1 cellular context compared by ENCODE assay signal in the genomic region with DNA sequence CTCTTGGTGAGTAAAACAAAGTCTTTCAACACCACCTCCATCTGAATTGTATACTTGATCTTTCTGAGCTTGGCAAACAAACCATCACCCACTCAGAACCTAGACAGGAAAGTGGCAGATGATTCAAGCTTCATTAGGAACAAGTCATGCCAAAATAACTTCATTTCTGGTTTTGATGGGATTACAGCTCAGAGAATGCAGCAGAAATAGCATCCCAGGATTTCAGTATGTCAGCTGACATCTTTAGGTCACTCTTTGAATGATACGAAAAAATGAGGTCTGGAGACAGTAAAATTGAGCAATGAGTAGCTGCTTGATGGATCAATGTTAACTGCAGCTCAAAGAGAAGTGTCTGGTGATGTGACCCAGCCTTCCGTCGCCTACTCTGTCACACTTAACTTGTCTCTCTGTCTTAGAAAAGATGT.
TF ChIP-seq lines count a peak whose summit lies in the region.

No MANE protein-coding gene starts in this region.

TF ChIP-seq in IMR-90, 13 proteins besides CTCF, POLR2A, EP300 and RAD21 (continued from another document):
- peak; percentile 19; the same call in 1 of the 2 replicates for TF ChIP-seq BHLHE40 (IDR thresholded peaks at IDR 0.05; ENCODE audit: low read depth, low read length)
